In the genomic region with DNA sequence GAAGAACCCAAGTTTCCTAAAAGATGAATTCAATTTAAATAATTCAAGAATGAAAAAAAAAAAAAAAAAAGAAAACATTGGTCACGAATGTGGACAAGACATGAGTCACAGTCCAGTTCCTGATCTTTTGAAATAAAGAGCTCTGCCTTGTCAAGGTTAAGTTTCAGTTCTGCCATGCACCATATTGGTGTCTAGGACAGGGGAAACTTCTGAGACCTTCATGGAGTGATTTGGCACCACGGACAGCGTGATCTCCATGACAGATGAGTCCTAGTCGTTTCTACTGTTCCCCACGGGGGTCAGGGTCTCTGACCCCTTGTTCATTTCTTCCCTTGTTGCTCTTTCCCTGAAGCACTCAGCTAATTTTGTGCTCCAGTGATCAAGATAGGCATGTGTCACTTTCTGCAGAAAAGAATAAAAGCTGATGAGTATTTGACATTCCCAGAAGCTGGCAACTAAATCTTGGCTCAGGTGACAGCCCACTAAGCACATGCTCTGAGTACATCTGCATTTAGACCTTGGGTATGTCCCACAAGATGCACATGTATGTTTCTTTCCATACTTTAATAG, we compare ENCODE assay signal across 19 cellular contexts.
"Had no signal": no experiment of that assay in that cellular context is flagged by ENCODE, and none has a peak within 500 bp of the region (broad histone marks: within the 10 kb centered on the region; RNA-seq: fewer than 3 reads in every experiment).

No MANE protein-coding gene starts in this region.

- H3K36me3 Mint-ChIP-seq: stimulated activated memory B cell treated with anti-CD40 and anti-IgM and Interleukin-4, amounts not matched to agents 10 μg/mL and 1 μg/mL and 100 μg/mL, for 72 hours; T-cell had no signal

- H3K9me3 Mint-ChIP-seq: activated T-cell treated with anti-CD3 and anti-CD28 coated beads, Interleukin-2, amount 50 U/mL, for 4 hours; effector memory CD8-positive, alpha-beta T cell; T-cell had no signal

- FAIRE-seq: pancreas had no signal

- H3K27me3 Mint-ChIP-seq: activated naive CD8-positive, alpha-beta T cell treated with anti-CD3 and anti-CD28 coated beads for 36 hours; effector memory CD8-positive, alpha-beta T cell; stimulated activated memory B cell treated with anti-CD40 and anti-IgM and Interleukin-4, amounts not matched to agents 10 μg/mL and 1 μg/mL and 100 μg/mL, for 72 hours; T-cell had no signal

- DNase-seq: activated CD4-positive, alpha-beta T cell treated with anti-CD3 and anti-CD28 coated beads, Interleukin-2, amount 50 U/mL, for 4 hours; activated CD4-positive, CD25-positive, alpha-beta regulatory T cell treated with anti-CD3 and anti-CD28 coated beads, Interleukin-2, amount 50 U/mL, for 72 hours; activated gamma-delta T cell; activated naive CD8-positive, alpha-beta T cell treated with anti-CD3 and anti-CD28 coated beads for 36 hours; activated T-cell treated with anti-CD3 and anti-CD28 coated beads, Interleukin-2, amount 50 U/mL, for 4 hours; dermis blood vessel endothelial cell; effector memory CD8-positive, alpha-beta T cell; gastrocnemius medialis; heart left ventricle; immature natural killer cell; lower lobe of right lung; midbrain; pancreas; T-cell; T1000; tibial artery; uterus had no signal

- H3K4me1 Mint-ChIP-seq: immature natural killer cell; stimulated activated memory B cell treated with anti-CD40 and anti-IgM and Interleukin-4, amounts not matched to agents 10 μg/mL and 1 μg/mL and 100 μg/mL, for 72 hours had no signal

- H3K27ac ChIP-seq: epithelial cell of prostate, gastrocnemius medialis, heart left ventricle, lower lobe of right lung, pancreas, tibial artery, uterus had no signal

- H3K27me3 ChIP-seq: gastrocnemius medialis, heart left ventricle, tibial artery, uterus had no signal

- H3K4me3 Mint-ChIP-seq: activated naive CD8-positive, alpha-beta T cell treated with anti-CD3 and anti-CD28 coated beads for 36 hours; activated T-cell treated with anti-CD3 and anti-CD28 coated beads, Interleukin-2, amount 50 U/mL, for 4 hours; effector memory CD8-positive, alpha-beta T cell; immature natural killer cell; stimulated activated memory B cell treated with anti-CD40 and anti-IgM and Interleukin-4, amounts not matched to agents 10 μg/mL and 1 μg/mL and 100 μg/mL, for 72 hours; T-cell had no signal

- ATAC-seq: activated T-cell treated with anti-CD3 and anti-CD28 coated beads, Interleukin-2, amount 50 U/mL, for 4 hours; effector memory CD8-positive, alpha-beta T cell; gastrocnemius medialis; heart left ventricle; lower lobe of right lung; pancreas; stimulated activated memory B cell treated with anti-CD40 and anti-IgM and Interleukin-4, amounts not matched to agents 10 μg/mL and 1 μg/mL and 100 μg/mL, for 72 hours; T-cell had no signal

- H3K27ac Mint-ChIP-seq: activated naive CD8-positive, alpha-beta T cell treated with anti-CD3 and anti-CD28 coated beads for 36 hours; effector memory CD8-positive, alpha-beta T cell; immature natural killer cell; stimulated activated memory B cell treated with anti-CD40 and anti-IgM and Interleukin-4, amounts not matched to agents 10 μg/mL and 1 μg/mL and 100 μg/mL, for 72 hours; T-cell had no signal

- H3K36me3 ChIP-seq: gastrocnemius medialis, heart left ventricle, lower lobe of right lung, pancreas, tibial artery, uterus had no signal

- H3K4me3 ChIP-seq: gastrocnemius medialis, heart left ventricle, lower lobe of right lung, pancreas, tibial artery, uterus had no signal

- H3K9me3 ChIP-seq: gastrocnemius medialis, heart left ventricle, lower lobe of right lung, pancreas, tibial artery, uterus had no signal

- H3K4me1 ChIP-seq: gastrocnemius medialis, heart left ventricle, lower lobe of right lung, pancreas, uterus had no signal
